8 cellular contexts compared by ENCODE assay signal in genomic region chr17:5097101-5097834, GRCh38. TPM values are rescaled to one million over a fixed set of nuclear protein-coding genes. Genes with fewer than 3 reads are reported as not detected.
A peak's percentile ranks its signal among the peaks of the same experiment; 100 is the strongest.
DNase-seq lines count a peak whose midpoint lies in the region; ATAC-seq, FAIRE-seq and TF ChIP-seq lines count a peak whose summit lies in the region.

No MANE protein-coding gene starts in this region.

- peak overlapping the region; percentile 74 for H3K9ac ChIP-seq in NT2/D1 (ENCODE audit: insufficient read length, low read depth)
- no peak overlapping the region for H3K9ac ChIP-seq in mammary epithelial cell (ENCODE audit: insufficient read depth, low read length)

- BruUV-seq in mammary epithelial cell (replicated peaks; lab: Mats Ljungman, UMichigan): no TSS peak

- in situ Hi-C loops in mammary epithelial cell (cut with MboI; ENCODE audit: low sequenced_read_pairs in 2 of 2): no loop called here

- intact Hi-C loops in mammary epithelial cell (cut with micrococcal nuclease): no loop called here

- H3K36me3 ChIP-seq in NT2/D1 (ENCODE audit: insufficient read depth, insufficient read length, low read length) (peaks cover 5% of the 10 kb centered on the region), gastroesophageal sphincter (peaks cover 0 to 15% of the 10 kb centered on the region in 2 donors), mammary epithelial cell (ENCODE audit: insufficient read depth, low read length) (no peaks in the 10 kb centered on the region)

- no peak for FAIRE-seq in D721Med (lab: Jason Lieb, UNC)

- DNase-seq in D721Med (ENCODE audit: insufficient read length, low spot score) (peak; percentile 64), NT2/D1 (ENCODE audit: low read depth, low spot score) (peak; percentile 71), omental fat pad (ENCODE audit: low spot score) (no peak), mammary epithelial cell (no peak)
- no peak for DNase-seq in NK-92 treated with Interleukin-12 subunit alpha and Interleukin-12 subunit beta, amount 100 ng/mL, for 24 hours (lab: John Stamatoyannopoulos, UW)

- H3K27ac ChIP-seq in gastroesophageal sphincter (peak overlapping the region in 3 of 4 donors; percentile 70 to 77 (median 74)), mammary epithelial cell (ENCODE audit: insufficient read depth, low read depth, low read length) (no peak overlapping the region)

- WGBS in gastroesophageal sphincter (ENCODE audit: low coverage in 1 of 2), 2 donors: 0% methylated on average over 3 to 9 of the region's 63 CpGs
- 3% methylated on average over 23 of the region's 63 CpGs for WGBS in mammary epithelial cell (ENCODE audit: low coverage, missing lambda C conversion rate)

- no peak for TF ChIP-seq EP300 in gastroesophageal sphincter (IDR thresholded peaks at IDR 0.05)

- H3K4me3 ChIP-seq in NT2/D1 (ENCODE audit: insufficient read length, low read depth) (peak overlapping the region; percentile 76), gastroesophageal sphincter (peak overlapping the region; percentile 36 to 58), mammary epithelial cell (replicated peaks in 1 of 3; ENCODE audit: insufficient read depth in 1 of 3, low read depth in 2 of 3, low read length in 3 of 3) (no peak overlapping the region)

- TF ChIP-seq POLR2A in gastroesophageal sphincter (IDR thresholded peaks at IDR 0.05): no peak

- CTCF ChIA-PET in mammary epithelial cell (lab: Charles Lee; ENCODE audit: low non-redundant PET): no interaction called here

- H3K4me2 ChIP-seq in mammary epithelial cell (ENCODE audit: insufficient read depth, low read depth, low read length): no peak overlapping the region

- TF ChIP-seq CTCF in D721Med (IDR thresholded peaks at IDR 0.05; ENCODE audit: insufficient read depth, missing control alignments) (no peak), gastroesophageal sphincter (IDR thresholded peaks at IDR 0.05) (no peak), omental fat pad (IDR thresholded peaks at IDR 0.05) (no peak), mammary epithelial cell (conservative IDR thresholded peaks at IDR 0.05 in 1 of 2, IDR thresholded peaks at IDR 0.05 in 1 of 2; ENCODE audit: extremely low read depth in 1 of 2, insufficient read depth in 1 of 2, low read depth in 1 of 2, low read length in 2 of 2) (no peak)

- no peaks in the 10 kb centered on the region for H4K20me1 ChIP-seq in mammary epithelial cell (ENCODE audit: insufficient read depth, low read length)

- H3K79me2 ChIP-seq in mammary epithelial cell (ENCODE audit: insufficient read depth, low read length): no peaks in the 10 kb centered on the region

- dilution Hi-C loops in mammary epithelial cell (cut with HindIII; ENCODE audit: low sequenced_read_pairs): no loop called here

- H3K27me3 ChIP-seq in NT2/D1 (ENCODE audit: insufficient read depth, insufficient read length) (peaks cover 3% of the 10 kb centered on the region), gastroesophageal sphincter (no peaks in the 10 kb centered on the region), mammary epithelial cell (ENCODE audit: insufficient read depth, low read length) (no peaks in the 10 kb centered on the region)

- H2AFZ ChIP-seq in mammary epithelial cell (ENCODE audit: low read depth, low read length): no peak overlapping the region

- H3K9me3 ChIP-seq in NT2/D1 (ENCODE audit: insufficient read depth, low read length) (peaks cover 46% of the 10 kb centered on the region), gastroesophageal sphincter (peaks cover 2 to 52% (median 9%) of the 10 kb centered on the region in 3 donors), mammary epithelial cell (replicated peaks; ENCODE audit: insufficient read depth, low read length) (peaks cover 46% of the 10 kb centered on the region)

- H3K4me1 ChIP-seq in NT2/D1 (ENCODE audit: insufficient read depth, insufficient read length) (no peaks in the 10 kb centered on the region), gastroesophageal sphincter (peaks cover 0 to 19% (median 0%) of the 10 kb centered on the region in 3 donors), mammary epithelial cell (ENCODE audit: insufficient read depth, low read length) (no peaks in the 10 kb centered on the region)

- peak; percentile 78 for ATAC-seq in gastroesophageal sphincter
- peak; percentile 28 for ATAC-seq in omental fat pad (ENCODE audit: low FRiP score)
- no peak for ATAC-seq in HG03095 (IDR thresholded peaks at IDR 0.05; ENCODE audit: unreplicated experiment)
- no peak for ATAC-seq in GM18907 (IDR thresholded peaks at IDR 0.05; ENCODE audit: unreplicated experiment)

RNA-seq across cellular contexts. Expression of gene ZNF232, which starts 14.4 kb away (rescaled TPM):
- 10 to 100 TPM; 10.5 to 22.9 (median 14.7) TPM for total RNA-seq in gastroesophageal sphincter
- total RNA-seq in omental fat pad: 10 to 100 TPM in 1 of 4 donors, 1 to 10 TPM in 3; 3.8 to 14.3 (median 6.5) TPM
- 1 to 10 TPM; 5.0 to 7.2 TPM for total RNA-seq in mammary epithelial cell
- polyA plus RNA-seq in mammary epithelial cell: 6.6 TPM
- polyA minus RNA-seq in mammary epithelial cell: 15.5 TPM

RNA-seq across cellular contexts. Expression of gene USP6, which starts 18.6 kb away (rescaled TPM):
- total RNA-seq in gastroesophageal sphincter (1 to 10 TPM in 1 of 4 donors, under 1 TPM in 3; 0.07 to 6.1 (median 0.20) TPM), omental fat pad (1 to 10 TPM in 1 of 4 donors, under 1 TPM in 2, not detected in 1; 0.06 to 3.8 (median 0.24) TPM), mammary epithelial cell (under 1 TPM in 1 of 2 donors, not detected in 1; 0.14 TPM)
- not detected for polyA plus RNA-seq in mammary epithelial cell
- polyA minus RNA-seq in mammary epithelial cell: not detected

RNA-seq across cellular contexts. Expression of gene ZFP3, which starts 19.0 kb away (rescaled TPM):
- 1 to 10 TPM; 5.8 to 8.1 (median 6.6) TPM for total RNA-seq in gastroesophageal sphincter
- total RNA-seq in omental fat pad: 1 to 10 TPM; 3.1 to 6.6 (median 3.9) TPM
- 1 to 10 TPM in 1 of 2 donors, under 1 TPM in 1; 0.09 to 3.0 TPM for total RNA-seq in mammary epithelial cell
- 0.40 TPM for polyA plus RNA-seq in mammary epithelial cell
- polyA minus RNA-seq in mammary epithelial cell: 1.0 TPM

Comparison
In these comparisons a context has a peak if more than half of its experiments do, and no peak if none do; other contexts are left out.
1. DNase-seq: peak in D721Med (single experiment) and NT2/D1 (single experiment); none in omental fat pad (single experiment), NK-92 treated with Interleukin-12 subunit alpha and Interleukin-12 subunit beta, amount 100 ng/mL, for 24 hours (single experiment) and mammary epithelial cell (single experiment).
2. H3K4me3 ChIP-seq: peak in NT2/D1 (single experiment) and gastroesophageal sphincter (2 of 2); none in mammary epithelial cell (0 of 3).
3. ATAC-seq: peak in gastroesophageal sphincter (single experiment) and omental fat pad (single experiment); none in HG03095 (single experiment) and GM18907 (single experiment).